Comparison of ENCODE assay signal across 9 cellular contexts in genomic region chr12:93419388-93420034, GRCh38. TPM values are rescaled to one million over a fixed set of nuclear protein-coding genes. Genes with fewer than 3 reads are reported as not detected.
DNase-seq lines count a peak whose midpoint lies in the region; ATAC-seq, FAIRE-seq and TF ChIP-seq lines count a peak whose summit lies in the region.
"Had no signal": no experiment of that assay in that cellular context is flagged by ENCODE, and none has a peak within 500 bp of the region (broad histone marks: within the 10 kb centered on the region; RNA-seq: fewer than 3 reads in every experiment).

No MANE protein-coding gene starts in this region.

- CTCF ChIA-PET in PC-3 (lab: Charles Lee), result interaction anchor here (0.7 to 1.2 kb wide), 6 partner anchors 9 to 585 kb away, joined by 3 to 10 read pairs (median 4); no protein-coding TSS in a partner anchor

- no peak overlapping the region for H3K9ac ChIP-seq in PC-3 (ENCODE audit: low read length)

- DNase-seq in D721Med (ENCODE audit: insufficient read length, low spot score) (no peak), HFFc6 (peak; percentile 62), PC-3 (peak; percentile 68), dermis blood vessel endothelial cell (peak; percentile 79), myocyte (ENCODE audit: low read depth) (peak; percentile 60), substantia nigra (lab: John Stamatoyannopoulos, UW) (no peak)
- DNase-seq in activated T-helper 2 cell treated with anti-CD3 and anti-CD28 coated beads, Interferon-gamma antibody, Interleukin-2, Interleukin-4, amounts not matched to agents 10 μg/mL and 5 μg/mL and 100 μg/mL, durations not matched to agents 14 hours and 24 hours and 36 hours (ENCODE audit: low spot score), result no peak
- DNase-seq in T-helper 2 cell treated with Interferon-gamma antibody and Interleukin-4, amounts not matched to agents 5 μg/mL and 100 μg/mL, for 36 hours (ENCODE audit: low spot score), result no peak

- peak; percentile 74 for ATAC-seq in PC-3

- POLR2A ChIA-PET in PC-3 (lab: Charles Lee; ENCODE audit: unreplicated experiment), result no interaction called here

- BruUV-seq in PC-3 (replicated peaks; lab: Mats Ljungman, UMichigan), result no TSS peak

- H3K9me3 Mint-ChIP-seq in HFFc6, result no peaks in the 10 kb centered on the region
- H3K9me3 Mint-ChIP-seq in activated T-helper 2 cell treated with anti-CD3 and anti-CD28 coated beads, Interferon-gamma antibody, Interleukin-2, Interleukin-4, amounts not matched to agents 10 μg/mL and 5 μg/mL and 100 μg/mL, durations not matched to agents 14 hours and 24 hours and 36 hours, result no peaks in the 10 kb centered on the region
- H3K9me3 Mint-ChIP-seq in T-helper 2 cell treated with Interferon-gamma antibody and Interleukin-4, amounts not matched to agents 5 μg/mL and 100 μg/mL, for 36 hours, result no peaks in the 10 kb centered on the region

- peaks cover 84% of the 10 kb centered on the region for H4K20me1 ChIP-seq in PC-3 (ENCODE audit: low read length)

- peaks cover 83% of the 10 kb centered on the region for H3K4me1 Mint-ChIP-seq in HFFc6 (ENCODE audit: low read depth)
- peaks cover 69% of the 10 kb centered on the region for H3K4me1 Mint-ChIP-seq in activated T-helper 2 cell treated with anti-CD3 and anti-CD28 coated beads, Interferon-gamma antibody, Interleukin-2, Interleukin-4, amounts not matched to agents 10 μg/mL and 5 μg/mL and 100 μg/mL, durations not matched to agents 14 hours and 24 hours and 36 hours (ENCODE audit: low read depth)
- peaks cover 58% of the 10 kb centered on the region for H3K4me1 Mint-ChIP-seq in T-helper 2 cell treated with Interferon-gamma antibody and Interleukin-4, amounts not matched to agents 5 μg/mL and 100 μg/mL, for 36 hours (ENCODE audit: low read depth)

- H3K27ac Mint-ChIP-seq in HFFc6, result peak overlapping the region; percentile 44
- H3K27ac Mint-ChIP-seq in activated T-helper 2 cell treated with anti-CD3 and anti-CD28 coated beads, Interferon-gamma antibody, Interleukin-2, Interleukin-4, amounts not matched to agents 10 μg/mL and 5 μg/mL and 100 μg/mL, durations not matched to agents 14 hours and 24 hours and 36 hours, result no peak overlapping the region
- H3K27ac Mint-ChIP-seq in T-helper 2 cell treated with Interferon-gamma antibody and Interleukin-4, amounts not matched to agents 5 μg/mL and 100 μg/mL, for 36 hours, result no peak overlapping the region

- H3K4me3 Mint-ChIP-seq in HFFc6, result no peak overlapping the region
- no peak overlapping the region for H3K4me3 Mint-ChIP-seq in activated T-helper 2 cell treated with anti-CD3 and anti-CD28 coated beads, Interferon-gamma antibody, Interleukin-2, Interleukin-4, amounts not matched to agents 10 μg/mL and 5 μg/mL and 100 μg/mL, durations not matched to agents 14 hours and 24 hours and 36 hours (ENCODE audit: low read depth)
- H3K4me3 Mint-ChIP-seq in T-helper 2 cell treated with Interferon-gamma antibody and Interleukin-4, amounts not matched to agents 5 μg/mL and 100 μg/mL, for 36 hours, result no peak overlapping the region

- intact Hi-C loops in PC-3 (cut with micrococcal nuclease), result loop anchor here (1.0 kb wide), 2 partner anchors 432 to 634 kb away; no protein-coding TSS in a partner anchor
- intact Hi-C loops in activated T-helper 2 cell treated with anti-CD3 and anti-CD28 coated beads, Interferon-gamma antibody, Interleukin-2, Interleukin-4, amounts not matched to agents 10 μg/mL and 5 μg/mL and 100 μg/mL, durations not matched to agents 14 hours and 24 hours and 36 hours (cut with micrococcal nuclease), result loop anchor here (1.0 to 5.0 kb wide), 6 partner anchors 13 to 683 kb away; partner anchors contain the start of genes EEA1 and UBE2N

- no peak overlapping the region for H2AFZ ChIP-seq in PC-3 (ENCODE audit: low read length)

- peaks cover 100% of the 10 kb centered on the region for H3K79me2 ChIP-seq in PC-3 (ENCODE audit: low read length)

- TF ChIP-seq CTCF in D721Med (IDR thresholded peaks at IDR 0.05; ENCODE audit: insufficient read depth, missing control alignments) (peak; percentile 70), HFFc6 (IDR thresholded peaks at IDR 0.05) (peak; percentile 90), PC-3 (conservative IDR thresholded peaks at IDR 0.05; ENCODE audit: low read depth, low read length) (peak; percentile 69)

- FAIRE-seq in D721Med (lab: Jason Lieb, UNC), result no peak

- H3K4me3 ChIP-seq in PC-3 (ENCODE audit: low read length), result no peak overlapping the region
- H3K4me3 ChIP-seq: SJCRH30 had no signal

- H3K36me3 Mint-ChIP-seq in HFFc6 (ENCODE audit: low read depth), result peaks cover 2% of the 10 kb centered on the region
- peaks cover 21% of the 10 kb centered on the region for H3K36me3 Mint-ChIP-seq in activated T-helper 2 cell treated with anti-CD3 and anti-CD28 coated beads, Interferon-gamma antibody, Interleukin-2, Interleukin-4, amounts not matched to agents 10 μg/mL and 5 μg/mL and 100 μg/mL, durations not matched to agents 14 hours and 24 hours and 36 hours (ENCODE audit: low read depth)
- peaks cover 12% of the 10 kb centered on the region for H3K36me3 Mint-ChIP-seq in T-helper 2 cell treated with Interferon-gamma antibody and Interleukin-4, amounts not matched to agents 5 μg/mL and 100 μg/mL, for 36 hours (ENCODE audit: low read depth)

- H3K9me3 ChIP-seq in PC-3 (ENCODE audit: low read length), result no peaks in the 10 kb centered on the region
- H3K9me3 ChIP-seq: SJCRH30 had no signal

- H3F3A ChIP-seq in PC-3 (ENCODE audit: low read length, unreplicated experiment), result no peaks in the 10 kb centered on the region

- H3K27me3 ChIP-seq in PC-3 (ENCODE audit: low read length), result no peaks in the 10 kb centered on the region
- H3K27me3 ChIP-seq: SJCRH30 had no signal

- H3K4me1 ChIP-seq in PC-3 (ENCODE audit: insufficient read depth, low read length), result no peaks in the 10 kb centered on the region
- H3K4me1 ChIP-seq: SJCRH30 had no signal

- H3K27ac ChIP-seq in PC-3 (ENCODE audit: low read length) (no peak overlapping the region), substantia nigra (ENCODE audit: low read depth, low read length, poor library complexity, severe bottlenecking) (no peak overlapping the region)
- H3K27ac ChIP-seq: SJCRH30 had no signal

- no peak overlapping the region for H3K4me2 ChIP-seq in PC-3 (ENCODE audit: low read length)

- no peaks in the 10 kb centered on the region for H3K9me2 ChIP-seq in PC-3 (replicated peaks; ENCODE audit: low read length)

- no peaks in the 10 kb centered on the region for H3K36me3 ChIP-seq in PC-3 (ENCODE audit: low read depth, low read length)

- peaks cover 2% of the 10 kb centered on the region; the same call in 1 of the 2 replicates for H3K27me3 Mint-ChIP-seq in HFFc6 (ENCODE audit: insufficient read depth)
- no peaks in the 10 kb centered on the region for H3K27me3 Mint-ChIP-seq in activated T-helper 2 cell treated with anti-CD3 and anti-CD28 coated beads, Interferon-gamma antibody, Interleukin-2, Interleukin-4, amounts not matched to agents 10 μg/mL and 5 μg/mL and 100 μg/mL, durations not matched to agents 14 hours and 24 hours and 36 hours (ENCODE audit: low read depth)
- H3K27me3 Mint-ChIP-seq in T-helper 2 cell treated with Interferon-gamma antibody and Interleukin-4, amounts not matched to agents 5 μg/mL and 100 μg/mL, for 36 hours (ENCODE audit: low read depth), result no peaks in the 10 kb centered on the region

RNA-seq across cellular contexts. Expression of gene UBE2N, which starts 22.2 kb away (rescaled TPM):
- total RNA-seq in HFFc6 (2021; fragmentation: NEBNext Ultra II Directional; extraction: Animal tissue kit (Norgen Biotek cat#: 25700)), result 100 to 1,000 TPM; 143 to 168 (median 157) TPM
- total RNA-seq in PC-3 (2014; rRNA removed) (128 and 205 TPM in 2 replicates), dermis blood vessel endothelial cell (53.9 and 86.8 TPM in 2 replicates), myocyte (40.3 and 57.6 TPM in 2 replicates)
- polyA plus RNA-seq in myocyte (2012), result 84.7 TPM
- total RNA-seq in activated T-helper 2 cell treated with anti-CD3 and anti-CD28 coated beads, Interferon-gamma antibody, Interleukin-2, Interleukin-4, amounts not matched to agents 10 μg/mL and 5 μg/mL and 100 μg/mL, durations not matched to agents 14 hours and 24 hours and 36 hours, result 258 and 261 TPM in 2 replicates

RNA-seq across cellular contexts. Expression of gene NUDT4, which starts 41.8 kb away (rescaled TPM):
- total RNA-seq in HFFc6 (2021; fragmentation: NEBNext Ultra II Directional; extraction: Animal tissue kit (Norgen Biotek cat#: 25700)), result 10 to 100 TPM; 46.4 to 62.6 (median 51.6) TPM
- total RNA-seq in PC-3 (2014; rRNA removed) (30.2 and 38.9 TPM in 2 replicates), dermis blood vessel endothelial cell (154 and 162 TPM in 2 replicates), myocyte (51.2 and 83.7 TPM in 2 replicates)
- polyA plus RNA-seq in myocyte (2012), result 20.8 TPM
- 92.0 and 93.9 TPM in 2 replicates for total RNA-seq in activated T-helper 2 cell treated with anti-CD3 and anti-CD28 coated beads, Interferon-gamma antibody, Interleukin-2, Interleukin-4, amounts not matched to agents 10 μg/mL and 5 μg/mL and 100 μg/mL, durations not matched to agents 14 hours and 24 hours and 36 hours

RNA-seq across cellular contexts. Expression of gene MRPL42, which starts 47.8 kb away (rescaled TPM):
- total RNA-seq in HFFc6 (2021; fragmentation: NEBNext Ultra II Directional; extraction: Animal tissue kit (Norgen Biotek cat#: 25700)), result 10 to 100 TPM; 66.5 to 77.6 (median 73.9) TPM
- 69.6 and 119 TPM in 2 replicates for total RNA-seq in PC-3 (2014; rRNA removed)
- total RNA-seq in dermis blood vessel endothelial cell, result 61.4 and 88.6 TPM in 2 replicates
- total RNA-seq in myocyte, result 79.5 and 80.6 TPM in 2 replicates
- 27.7 TPM for polyA plus RNA-seq in myocyte (2012)
- total RNA-seq in activated T-helper 2 cell treated with anti-CD3 and anti-CD28 coated beads, Interferon-gamma antibody, Interleukin-2, Interleukin-4, amounts not matched to agents 10 μg/mL and 5 μg/mL and 100 μg/mL, durations not matched to agents 14 hours and 24 hours and 36 hours, result 80.5 and 89.3 TPM in 2 replicates

Comparison
In these comparisons a context has a peak if more than half of its experiments do, and no peak if none do; other contexts are left out.
1. DNase-seq: peak in HFFc6 (single experiment), PC-3 (single experiment), dermis blood vessel endothelial cell (single experiment) and myocyte (single experiment); none in D721Med (single experiment), activated T-helper 2 cell treated with anti-CD3 and anti-CD28 coated beads, Interferon-gamma antibody, Interleukin-2, Interleukin-4, amounts not matched to agents 10 μg/mL and 5 μg/mL and 100 μg/mL, durations not matched to agents 14 hours and 24 hours and 36 hours (single experiment), substantia nigra (0 of 49) and T-helper 2 cell treated with Interferon-gamma antibody and Interleukin-4, amounts not matched to agents 5 μg/mL and 100 μg/mL, for 36 hours (single experiment).
2. Peak in every context shown above with its lines, with median percentiles within 50 percentile points of each other: CTCF ChIP-seq.